8 cellular contexts compared by ENCODE assay signal in the genomic region with DNA sequence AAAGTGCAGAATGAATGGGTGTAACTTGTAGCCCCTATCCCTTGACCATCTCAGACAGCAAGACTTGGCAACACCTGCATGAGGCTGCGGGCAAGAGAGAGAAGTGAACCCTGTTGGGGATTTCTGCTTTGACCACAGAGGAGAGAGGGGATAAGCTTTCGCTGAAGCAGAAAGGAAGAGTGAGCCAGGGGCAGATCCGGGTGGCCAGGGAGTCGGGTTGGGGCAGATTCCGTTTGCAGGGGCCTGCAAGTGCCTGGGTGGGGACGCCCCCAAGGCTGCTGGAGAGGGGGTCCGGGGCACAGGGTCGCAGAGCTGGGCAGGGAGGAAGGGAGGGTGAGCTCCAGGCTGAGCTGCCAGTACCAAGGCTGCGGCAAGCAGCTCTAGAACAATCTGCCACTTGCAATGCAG. TPM values are rescaled to one million over a fixed set of nuclear protein-coding genes. Genes with fewer than 3 reads are reported as not detected.
DNase-seq lines count a peak whose midpoint lies in the region; ATAC-seq and TF ChIP-seq lines count a peak whose summit lies in the region.
"Had no signal": no experiment of that assay in that cellular context is flagged by ENCODE, and none has a peak within 500 bp of the region (broad histone marks: within the 10 kb centered on the region; RNA-seq: fewer than 3 reads in every experiment).

No MANE protein-coding gene starts in this region.

- in situ Hi-C loops in transverse colon (cut with MboI; ENCODE audit: low pct_ligation_motif_present in 1 of 4, low pct_unique_long_range_greater_than_20kb in 1 of 4, low sequenced_read_pairs in 3 of 4): loop anchor here in 1 of 4 donors (10.0 kb wide), 1 partner anchor 239 kb away; no protein-coding TSS in a partner anchor

- H3K4ac ChIP-seq in neuronal stem cell (ENCODE audit: low read length): no peak overlapping the region

- H3K4me3 ChIP-seq in HEK293 (ENCODE audit: low read depth, low read length) (no peak overlapping the region), Peyer's patch (peak overlapping the region in 3 of 4 donors; percentile 33 to 34 (median 34)), neuronal stem cell (ENCODE audit: low read length in 2 of 2) (no peak overlapping the region), transverse colon (peak overlapping the region in 1 of 4 donors; percentile 23)

- CTCF ChIA-PET in HEK293 (lab: Yijun Ruan, JAX): interaction anchor here (0.5 to 3.4 kb wide), 43 partner anchors 10 to 948 kb away, joined by 3 to 24 read pairs (median 4); a partner anchor contains a TSS

- no peak overlapping the region for H2BK5ac ChIP-seq in neuronal stem cell (ENCODE audit: low read length)

- H3K36me3 ChIP-seq in HEK293 (ENCODE audit: control insufficient read depth in 2 of 2, insufficient read depth in 1 of 2, low read length in 2 of 2): no peaks in the 10 kb centered on the region
- no peaks in the 10 kb centered on the region for H3K36me3 ChIP-seq in Peyer's patch
- no peaks in the 10 kb centered on the region for H3K36me3 ChIP-seq in neuronal stem cell (replicated peaks in 1 of 2; ENCODE audit: control insufficient read depth in 2 of 2, insufficient read depth in 2 of 2, low read length in 2 of 2)
- no peaks in the 10 kb centered on the region for H3K36me3 ChIP-seq in transverse colon
- H3K36me3 ChIP-seq: ovary had no signal

- H3K9ac ChIP-seq in neuronal stem cell (ENCODE audit: low read depth, low read length, poor library complexity): no peak overlapping the region

- H3K27ac ChIP-seq in HEK293 (ENCODE audit: extremely low read depth, low read depth, low read length) (no peak overlapping the region), Peyer's patch (peak overlapping the region in 1 of 4 donors; percentile 91), neuronal stem cell (replicated peaks; ENCODE audit: low read length) (no peak overlapping the region), transverse colon (no peak overlapping the region)
- H3K27ac ChIP-seq: ovary had no signal

- WGBS in neuronal stem cell (ENCODE audit: extremely low coverage in 2 of 2, insufficient read length in 2 of 2, insufficient replicate concordance in 1 of 2), 2 donors: no CpG with 5 or more reads among the region's 9 CpGs
- 54 to 80% methylated on average over 2 to 9 of the region's 9 CpGs for WGBS in transverse colon (ENCODE audit: low coverage in 1 of 2), 2 donors

- TF ChIP-seq CTCF in HEK293 (tag by site-specific recombination; IDR thresholded peaks at IDR 0.05) (no peak), Peyer's patch (IDR thresholded peaks at IDR 0.05) (no peak), transverse colon (IDR thresholded peaks at IDR 0.05) (no peak)

- TF ChIP-seq EP300 in transverse colon (IDR thresholded peaks at IDR 0.05; ENCODE audit: low read depth): no peak

- H2AFZ ChIP-seq in neuronal stem cell (ENCODE audit: low read length): no peak overlapping the region

- H3K27me3 ChIP-seq in Peyer's patch: no peaks in the 10 kb centered on the region
- peaks cover 0 to 29% (median 5%) of the 10 kb centered on the region in 3 experiments for H3K27me3 ChIP-seq in neuronal stem cell (ENCODE audit: control insufficient read depth in 3 of 3, insufficient read depth in 3 of 3, low read depth in 1 of 3, low read length in 3 of 3)
- H3K27me3 ChIP-seq in transverse colon: peaks cover 4% of the 10 kb centered on the region
- H3K27me3 ChIP-seq: ovary had no signal

- TF ChIP-seq POLR2A in Peyer's patch (IDR thresholded peaks at IDR 0.05) (no peak), transverse colon (IDR thresholded peaks at IDR 0.05) (no peak)

- H3K79me1 ChIP-seq in neuronal stem cell (ENCODE audit: low read depth, low read length): peaks cover 2% of the 10 kb centered on the region

- no peak overlapping the region for H3K18ac ChIP-seq in neuronal stem cell (ENCODE audit: low read length)

- H3K23ac ChIP-seq in neuronal stem cell (ENCODE audit: low read depth, low read length, poor library complexity): no peak overlapping the region

- intact Hi-C loops in transverse colon (cut with DNase I; ENCODE audit: low total_unique reads): loop anchor here (2.0 kb wide), 1 partner anchor 239 kb away; no protein-coding TSS in a partner anchor

- H2BK12ac ChIP-seq in neuronal stem cell (ENCODE audit: low read length): no peak overlapping the region

- no peaks in the 10 kb centered on the region for H3K9me3 ChIP-seq in HEK293 (ENCODE audit: control insufficient read depth, insufficient read depth, low read depth, low read length)
- no peaks in the 10 kb centered on the region for H3K9me3 ChIP-seq in Peyer's patch
- H3K9me3 ChIP-seq in neuronal stem cell (replicated peaks in 1 of 2; ENCODE audit: control insufficient read depth in 2 of 2, insufficient read depth in 1 of 2, low read depth in 1 of 2, low read length in 2 of 2): no peaks in the 10 kb centered on the region
- H3K9me3 ChIP-seq in transverse colon: no peaks in the 10 kb centered on the region
- H3K9me3 ChIP-seq: ovary had no signal

- H4K91ac ChIP-seq in neuronal stem cell (ENCODE audit: low read depth, low read length, poor library complexity): no peak overlapping the region

- no peak overlapping the region for H4K8ac ChIP-seq in neuronal stem cell (ENCODE audit: low read depth, low read length)

- no peak overlapping the region for H2BK120ac ChIP-seq in neuronal stem cell (ENCODE audit: low read depth, low read length)

- no peaks in the 10 kb centered on the region for H3K4me1 ChIP-seq in HEK293 (ENCODE audit: control insufficient read depth, insufficient read depth, low read length)
- peaks cover 0 to 22% (median 13%) of the 10 kb centered on the region in 4 donors for H3K4me1 ChIP-seq in Peyer's patch
- H3K4me1 ChIP-seq in neuronal stem cell (ENCODE audit: control insufficient read depth in 2 of 2, insufficient read depth in 1 of 2, low read depth in 1 of 2, low read length in 2 of 2): peaks cover 6 to 7% of the 10 kb centered on the region in 2 donors
- peaks cover 0 to 14% (median 4%) of the 10 kb centered on the region in 4 donors for H3K4me1 ChIP-seq in transverse colon

- DNase-seq in Peyer's patch: peak in 2 of 3 donors; percentile 63 to 65
- DNase-seq in neuronal stem cell (ENCODE audit: low spot score): no peak
- no peak for DNase-seq in NCI-H2196 (lab: John Stamatoyannopoulos, UW; ENCODE audit: unreplicated experiment)
- DNase-seq in EL: no peak
- no peak for DNase-seq in transverse colon

- H2BK15ac ChIP-seq in neuronal stem cell (ENCODE audit: low read length): peak overlapping the region; percentile 73

- POLR2A ChIA-PET in HEK293 (lab: Yijun Ruan, JAX): no interaction called here

- peak; percentile 41 for ATAC-seq in GM18867 (IDR thresholded peaks at IDR 0.05; ENCODE audit: unreplicated experiment)

- H2AK5ac ChIP-seq in neuronal stem cell (ENCODE audit: low read depth, low read length): peak overlapping the region; percentile 4

- no peak overlapping the region for H3K4me2 ChIP-seq in neuronal stem cell (ENCODE audit: insufficient read depth, low read length, poor library complexity, severe bottlenecking)

- no peak overlapping the region for H3K14ac ChIP-seq in neuronal stem cell (ENCODE audit: low read length)

TF ChIP-seq in HEK293, 187 proteins besides CTCF, POLR2A, EP300 and RAD21:
- TF ChIP-seq, protein P1, sequence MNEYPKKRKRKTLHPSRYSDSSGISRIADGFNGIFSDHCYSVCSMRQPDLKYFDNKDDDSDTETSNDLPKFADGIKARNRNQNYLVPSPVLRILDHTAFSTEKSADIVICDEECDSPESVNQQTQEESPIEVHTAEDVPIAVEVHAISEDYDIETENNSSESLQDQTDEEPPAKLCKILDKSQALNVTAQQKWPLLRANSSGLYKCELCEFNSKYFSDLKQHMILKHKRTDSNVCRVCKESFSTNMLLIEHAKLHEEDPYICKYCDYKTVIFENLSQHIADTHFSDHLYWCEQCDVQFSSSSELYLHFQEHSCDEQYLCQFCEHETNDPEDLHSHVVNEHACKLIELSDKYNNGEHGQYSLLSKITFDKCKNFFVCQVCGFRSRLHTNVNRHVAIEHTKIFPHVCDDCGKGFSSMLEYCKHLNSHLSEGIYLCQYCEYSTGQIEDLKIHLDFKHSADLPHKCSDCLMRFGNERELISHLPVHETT (tag by site-specific recombination; IDR thresholded peaks at IDR 0.05): no peak
- TF ChIP-seq PRDM1 (tag by site-specific recombination; IDR thresholded peaks at IDR 0.05): peak; percentile 67
TF ChIP-seq in HEK293: peak in this region for 1.

RNA-seq across cellular contexts. Expression of a gene that starts 25.3 kb away (rescaled TPM):
- total RNA-seq in Peyer's patch (10 to 100 TPM in 2 of 4 donors, 1 to 10 TPM in 2; 2.8 to 34.7 (median 7.6) TPM), transverse colon (1 to 10 TPM in 3 of 4 donors, under 1 TPM in 1; 0.20 to 6.7 (median 4.1) TPM)
- polyA plus RNA-seq in neuronal stem cell (2013, experiment 1 of 2): 5.9 TPM
- 6.2 TPM for polyA plus RNA-seq in neuronal stem cell (2013, experiment 2 of 2)

RNA-seq across cellular contexts. Expression of a gene that starts 37.5 kb away (rescaled TPM):
- total RNA-seq in Peyer's patch: 1 to 10 TPM; 3.3 to 9.9 (median 8.7) TPM
- 14.4 TPM for polyA plus RNA-seq in neuronal stem cell (2013, experiment 1 of 2)
- polyA plus RNA-seq in neuronal stem cell (2013, experiment 2 of 2): 13.9 TPM
- total RNA-seq in transverse colon: 10 to 100 TPM in 1 of 4 donors, 1 to 10 TPM in 3; 2.6 to 19.7 (median 6.0) TPM

Comparison
In these comparisons a context has a peak if more than half of its experiments do, and no peak if none do; other contexts are left out.
1. H3K4me3 ChIP-seq: peak in Peyer's patch (3 of 4); none in HEK293 (single experiment) and neuronal stem cell (0 of 2).
2. DNase-seq: peak in Peyer's patch (2 of 3); none in neuronal stem cell (single experiment), NCI-H2196 (single experiment), EL (single experiment) and transverse colon (single experiment).